ENCODE assay signal across 19 cellular contexts in the genomic region with DNA sequence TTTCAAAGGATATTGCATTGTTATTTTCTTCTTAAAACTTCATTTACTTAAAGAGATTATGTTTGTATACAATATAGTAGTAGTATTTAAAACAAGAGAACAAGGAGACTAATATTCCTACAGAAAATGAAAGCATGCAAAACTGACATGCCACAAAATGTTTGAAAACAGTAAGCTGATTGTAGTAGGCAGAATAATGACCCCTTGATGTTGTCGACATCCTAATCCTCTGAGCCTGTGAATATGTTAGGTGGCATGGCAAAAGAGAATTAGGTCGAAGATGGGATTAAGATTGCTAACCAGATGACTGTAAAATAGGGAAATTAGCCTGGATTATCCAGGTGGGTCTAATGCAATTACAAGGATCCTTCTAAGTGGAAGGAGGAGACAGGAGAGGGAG.
"Had no signal": no experiment of that assay in that cellular context is flagged by ENCODE, and none has a peak within 500 bp of the region (broad histone marks: within the 10 kb centered on the region; RNA-seq: fewer than 3 reads in every experiment).

No MANE protein-coding gene starts in this region.

- H3K36me3 ChIP-seq: MG63, Peyer's patch had no signal

- H3K27ac ChIP-seq: PC-9, Peyer's patch had no signal

- FAIRE-seq: HepG2 had no signal

- H3K27me3 ChIP-seq: MG63, Peyer's patch had no signal

- H3K4me3 ChIP-seq: MG63, PC-9, Peyer's patch had no signal

- H3K9me3 ChIP-seq: MG63, Peyer's patch had no signal

- DNase-seq: Karpas-422, KG1, MG63, NCI-H1092 treated with DMSO at 0.1 percent for 48 hours, NCI-H1436, NCI-H187, NCI-H2029, NCI-H2081 treated with DMSO at 0.1 percent for 48 hours, NCI-H2171, NCI-H226, NCI-H446, NCI-H510A, NCI-H526, PC-9, Peyer's patch, Right ventricle myocardium superior, SIG-M5, T-helper 1 cell had no signal

- H3K4me1 ChIP-seq: Peyer's patch had no signal
